In genomic region chr7:151888079-151888673, GRCh38 we compare ENCODE assay signal across 28 cellular contexts. TPM values are rescaled to one million over a fixed set of nuclear protein-coding genes. Genes with fewer than 3 reads are reported as not detected.
DNase-seq lines count a peak whose midpoint lies in the region; ATAC-seq and TF ChIP-seq lines count a peak whose summit lies in the region.
"Had no signal": no experiment of that assay in that cellular context is flagged by ENCODE, and none has a peak within 500 bp of the region (broad histone marks: within the 10 kb centered on the region; RNA-seq: fewer than 3 reads in every experiment).

No MANE protein-coding gene starts in this region.

- no peak overlapping the region for H3K4me3 Mint-ChIP-seq in natural killer cell treated with Interleukin-12 subunit alpha and Interleukin-12 subunit beta and Interleukin-15 and Interleukin-18, amount 100 ng/mL, for 72 hours
- H3K4me3 Mint-ChIP-seq in natural killer cell (no peak overlapping the region), glutamatergic neuron (ENCODE audit: unreplicated experiment) (peak overlapping the region; percentile 15)
- H3K4me3 Mint-ChIP-seq: activated CD8-positive, alpha-beta T cell treated with anti-CD3 and anti-CD28 coated beads for 36 hours; naive thymus-derived CD4-positive, alpha-beta T cell; T-helper 2 cell treated with Interferon-gamma antibody and Interleukin-4, amounts not matched to agents 5 μg/mL and 100 μg/mL, for 36 hours had no signal

- H3K4me1 ChIP-seq in PC-3 (ENCODE audit: insufficient read depth, low read length), result no peaks in the 10 kb centered on the region
- H3K4me1 ChIP-seq: adrenal gland, colonic mucosa, parathyroid adenoma, right lobe of liver, upper lobe of right lung had no signal

- peak; percentile 39 for DNase-seq in natural killer cell treated with Interleukin-12 subunit alpha and Interleukin-12 subunit beta and Interleukin-15 and Interleukin-18, amount 100 ng/mL, for 72 hours (ENCODE audit: low spot score)
- DNase-seq in natural killer cell (no peak), PC-3 (peak; percentile 23), glutamatergic neuron (no peak), anterior cingulate cortex (lab: John Stamatoyannopoulos, UW) (no peak), NCI-H2171 (lab: John Stamatoyannopoulos, UW) (no peak), glomerular visceral epithelial cell (ENCODE audit: extremely low spot score) (no peak)
- DNase-seq: activated CD4-positive, CD25-positive, alpha-beta regulatory T cell; activated CD8-positive, alpha-beta T cell treated with anti-CD3 and anti-CD28 coated beads for 36 hours; activated naive CD4-positive, alpha-beta T cell; activated T-cell treated with anti-CD3 and anti-CD28 coated beads for 4 hours; adrenal gland; colonic mucosa; DMS 273 treated with DMSO at 0.1 percent for 48 hours; esophagus squamous epithelium; GDM1; left cardiac atrium; naive thymus-derived CD4-positive, alpha-beta T cell; NCI-H1048; NCI-H187 treated with DMSO at 0.1 percent for 48 hours; substantia nigra; upper lobe of right lung had no signal

- H3K27me3 Mint-ChIP-seq in natural killer cell treated with Interleukin-12 subunit alpha and Interleukin-12 subunit beta and Interleukin-15 and Interleukin-18, amount 100 ng/mL, for 72 hours, result peaks cover 19 to 26% of the 10 kb centered on the region in 2 donors
- peaks cover 25 to 42% of the 10 kb centered on the region in 2 donors for H3K27me3 Mint-ChIP-seq in natural killer cell (ENCODE audit: low read depth in 2 of 2)
- H3K27me3 Mint-ChIP-seq in glutamatergic neuron (ENCODE audit: unreplicated experiment), result peaks cover 5% of the 10 kb centered on the region

- no TSS peak for BruUV-seq in PC-3 (replicated peaks; lab: Mats Ljungman, UMichigan)

- no peak overlapping the region for H2AFZ ChIP-seq in PC-3 (ENCODE audit: low read length)
- H2AFZ ChIP-seq: parathyroid adenoma had no signal

- H3K27ac Mint-ChIP-seq in natural killer cell treated with Interleukin-12 subunit alpha and Interleukin-12 subunit beta and Interleukin-15 and Interleukin-18, amount 100 ng/mL, for 72 hours, result no peak overlapping the region
- H3K27ac Mint-ChIP-seq in natural killer cell (no peak overlapping the region), glutamatergic neuron (ENCODE audit: unreplicated experiment) (peak overlapping the region; percentile 68)
- H3K27ac Mint-ChIP-seq: activated CD8-positive, alpha-beta T cell treated with anti-CD3 and anti-CD28 coated beads for 36 hours; naive thymus-derived CD4-positive, alpha-beta T cell; T-helper 2 cell treated with Interferon-gamma antibody and Interleukin-4, amounts not matched to agents 5 μg/mL and 100 μg/mL, for 36 hours had no signal

- CTCF ChIA-PET in PC-3 (lab: Charles Lee), result no interaction called here

- no peak overlapping the region for H3K9ac ChIP-seq in PC-3 (ENCODE audit: low read length)
- H3K9ac ChIP-seq: BLaER1 treated with 17β-estradiol and CSF1 and Interleukin-3, amounts not matched to agents 10 nM and 100 nM; parathyroid adenoma had no signal

- intact Hi-C loops in natural killer cell (cut with micrococcal nuclease) (no loop called here), PC-3 (cut with micrococcal nuclease) (loop anchor here (1.0 to 5.0 kb wide), 2 partner anchors 45 to 104 kb away; no protein-coding TSS in a partner anchor)

- H3K4me3 ChIP-seq in PC-3 (ENCODE audit: low read length), result no peak overlapping the region
- H3K4me3 ChIP-seq: adrenal gland; BLaER1 treated with 17β-estradiol and CSF1 and Interleukin-3, amounts not matched to agents 10 nM and 100 nM; colonic mucosa; esophagus squamous epithelium; right lobe of liver; upper lobe of right lung had no signal

- no peaks in the 10 kb centered on the region for H3K36me3 ChIP-seq in PC-3 (ENCODE audit: low read depth, low read length)
- H3K36me3 ChIP-seq: adrenal gland; BLaER1 treated with 17β-estradiol and CSF1 and Interleukin-3, amounts not matched to agents 10 nM and 100 nM; colonic mucosa; esophagus squamous epithelium; right lobe of liver; upper lobe of right lung had no signal

- no peak for ATAC-seq in natural killer cell treated with Interleukin-12 subunit alpha and Interleukin-12 subunit beta and Interleukin-15 and Interleukin-18, amount 100 ng/mL, for 72 hours
- ATAC-seq in natural killer cell (no peak), PC-3 (peak; percentile 69), HG03354 (IDR thresholded peaks at IDR 0.05; ENCODE audit: poor library complexity, severe bottlenecking, unreplicated experiment) (no peak)
- ATAC-seq: activated CD8-positive, alpha-beta T cell treated with anti-CD3 and anti-CD28 coated beads for 36 hours; left cardiac atrium; naive thymus-derived CD4-positive, alpha-beta T cell; right lobe of liver; upper lobe of right lung had no signal

- H3K4me1 Mint-ChIP-seq in natural killer cell treated with Interleukin-12 subunit alpha and Interleukin-12 subunit beta and Interleukin-15 and Interleukin-18, amount 100 ng/mL, for 72 hours (ENCODE audit: low read depth in 2 of 2), result no peaks in the 10 kb centered on the region
- H3K4me1 Mint-ChIP-seq in natural killer cell (no peaks in the 10 kb centered on the region), glutamatergic neuron (ENCODE audit: low read depth, unreplicated experiment) (peaks cover 9% of the 10 kb centered on the region)

- H3K27me3 ChIP-seq in PC-3 (ENCODE audit: low read length), result peaks cover 55% of the 10 kb centered on the region
- H3K27me3 ChIP-seq: colonic mucosa, right lobe of liver had no signal

- H3K9me3 Mint-ChIP-seq in natural killer cell treated with Interleukin-12 subunit alpha and Interleukin-12 subunit beta and Interleukin-15 and Interleukin-18, amount 100 ng/mL, for 72 hours, result no peaks in the 10 kb centered on the region
- H3K9me3 Mint-ChIP-seq in natural killer cell (no peaks in the 10 kb centered on the region), glutamatergic neuron (ENCODE audit: unreplicated experiment) (peaks cover 4% of the 10 kb centered on the region)
- H3K9me3 Mint-ChIP-seq: activated CD8-positive, alpha-beta T cell treated with anti-CD3 and anti-CD28 coated beads for 36 hours; naive thymus-derived CD4-positive, alpha-beta T cell; T-helper 2 cell treated with Interferon-gamma antibody and Interleukin-4, amounts not matched to agents 5 μg/mL and 100 μg/mL, for 36 hours had no signal

- H3K9me2 ChIP-seq in PC-3 (replicated peaks; ENCODE audit: low read length), result no peaks in the 10 kb centered on the region

- no peaks in the 10 kb centered on the region for H3K36me3 Mint-ChIP-seq in natural killer cell treated with Interleukin-12 subunit alpha and Interleukin-12 subunit beta and Interleukin-15 and Interleukin-18, amount 100 ng/mL, for 72 hours
- H3K36me3 Mint-ChIP-seq in natural killer cell (no peaks in the 10 kb centered on the region), glutamatergic neuron (ENCODE audit: unreplicated experiment) (peaks cover 5% of the 10 kb centered on the region)
- H3K36me3 Mint-ChIP-seq: naive thymus-derived CD4-positive, alpha-beta T cell had no signal

- no peak overlapping the region for H3K27ac ChIP-seq in PC-3 (ENCODE audit: low read length)
- H3K27ac ChIP-seq: adrenal gland; BLaER1 treated with 17β-estradiol and CSF1 and Interleukin-3, amounts not matched to agents 10 nM and 100 nM; colonic mucosa; esophagus squamous epithelium; parathyroid adenoma; right lobe of liver; RWPE1; upper lobe of right lung had no signal

- no peaks in the 10 kb centered on the region for H4K20me1 ChIP-seq in PC-3 (ENCODE audit: low read length)
- H4K20me1 ChIP-seq: BLaER1 treated with 17β-estradiol and CSF1 and Interleukin-3, amounts not matched to agents 10 nM and 100 nM had no signal

- no peaks in the 10 kb centered on the region for H3K79me2 ChIP-seq in PC-3 (ENCODE audit: low read length)
- H3K79me2 ChIP-seq: parathyroid adenoma had no signal

- H3K4me2 ChIP-seq in PC-3 (ENCODE audit: low read length), result no peak overlapping the region
- H3K4me2 ChIP-seq: BLaER1 treated with 17β-estradiol and CSF1 and Interleukin-3, amounts not matched to agents 10 nM and 100 nM had no signal

- POLR2A ChIA-PET in PC-3 (lab: Charles Lee; ENCODE audit: unreplicated experiment), result no interaction called here

- TF ChIP-seq CTCF in natural killer cell (IDR thresholded peaks at IDR 0.05), result no peak
- TF ChIP-seq CTCF in PC-3 (conservative IDR thresholded peaks at IDR 0.05; ENCODE audit: low read depth, low read length), result peak; percentile 37; the same call in 1 of the 2 replicates
- no peak for TF ChIP-seq CTCF in glutamatergic neuron (IDR thresholded peaks at IDR 0.05; ENCODE audit: partially characterized antibody, unreplicated experiment)

- no peaks in the 10 kb centered on the region for H3K9me3 ChIP-seq in PC-3 (ENCODE audit: low read length)
- H3K9me3 ChIP-seq: adrenal gland; BLaER1 treated with 17β-estradiol and CSF1 and Interleukin-3, amounts not matched to agents 10 nM and 100 nM; colonic mucosa; esophagus squamous epithelium; right lobe of liver; upper lobe of right lung had no signal

- H3F3A ChIP-seq in PC-3 (ENCODE audit: low read length, unreplicated experiment), result no peaks in the 10 kb centered on the region

RNA-seq across cellular contexts. Expression of gene PRKAG2, which starts 11.3 kb away (rescaled TPM):
- total RNA-seq in natural killer cell treated with Interleukin-12 subunit alpha and Interleukin-12 subunit beta and Interleukin-15 and Interleukin-18, amount 100 ng/mL, for 72 hours, result 10 to 100 TPM; 19.9 to 22.6 TPM
- total RNA-seq in natural killer cell (10 to 100 TPM; 42.6 to 66.5 (median 64.4) TPM), PC-3 (2014; rRNA removed) (21.5 and 23.9 TPM in 2 replicates), glutamatergic neuron (ENCODE audit: unreplicated experiment) (24.7 TPM)

Comparison
In these comparisons a context has a peak if more than half of its experiments do, and no peak if none do; other contexts are left out.
1. DNase-seq: peak in natural killer cell treated with Interleukin-12 subunit alpha and Interleukin-12 subunit beta and Interleukin-15 and Interleukin-18, amount 100 ng/mL, for 72 hours (single experiment) and PC-3 (single experiment); none in natural killer cell (single experiment), glutamatergic neuron (single experiment), anterior cingulate cortex (0 of 58), NCI-H2171 (single experiment) and glomerular visceral epithelial cell (single experiment).